10 cellular contexts compared by ENCODE assay signal in the genomic region with DNA sequence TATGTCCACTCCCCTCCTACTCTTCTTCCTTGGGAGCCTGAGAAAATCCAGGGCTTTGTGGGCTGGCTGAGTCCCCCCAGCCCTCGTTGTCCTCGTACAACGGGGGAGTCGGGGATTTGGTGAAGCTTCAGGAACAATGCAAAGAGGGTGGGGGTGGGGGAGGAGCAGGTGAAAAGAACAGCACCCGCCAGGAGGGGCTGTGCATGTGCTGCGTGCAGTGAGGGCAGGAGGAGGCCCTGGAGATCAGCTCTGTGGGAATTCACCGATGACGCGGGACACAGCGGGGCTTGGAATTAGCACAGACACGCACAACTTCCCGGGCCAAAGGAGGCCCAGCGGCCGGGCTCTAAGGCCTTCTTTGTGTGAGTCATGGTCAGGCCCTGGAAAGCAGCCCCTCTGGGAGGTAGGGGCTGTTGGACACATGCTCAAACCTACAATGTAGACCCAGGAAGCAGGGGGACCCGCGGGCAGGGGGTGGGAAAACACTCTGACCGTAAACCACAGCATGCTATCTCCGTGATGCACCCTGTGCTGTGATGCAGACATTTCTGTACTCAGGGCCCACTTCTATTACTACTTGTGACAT. TPM values are rescaled to one million over a fixed set of nuclear protein-coding genes. Genes with fewer than 3 reads are reported as not detected.
DNase-seq lines count a peak whose midpoint lies in the region; ATAC-seq and TF ChIP-seq lines count a peak whose summit lies in the region.
"Had no signal": no experiment of that assay in that cellular context is flagged by ENCODE, and none has a peak within 500 bp of the region (broad histone marks: within the 10 kb centered on the region; RNA-seq: fewer than 3 reads in every experiment).

No MANE protein-coding gene starts in this region.

- in situ Hi-C loops in IMR-90 (cut with MboI; ENCODE audit: low sequenced_read_pairs) = no loop called here

- DNase-seq in IMR-90 (peak; percentile 79), ecto neural progenitor cell (ENCODE audit: low spot score) (peak; percentile 84), iris pigment epithelial cell (ENCODE audit: low read depth) (peak; percentile 79), superior temporal gyrus (ENCODE audit: extremely low spot score) (peak; percentile 29), KG1 (lab: John Stamatoyannopoulos, UW) (no peak), NCI-H1048 (lab: John Stamatoyannopoulos, UW) (no peak)
- no peak for DNase-seq in stimulated activated CD8-positive, alpha-beta memory T cell treated with anti-CD3 and anti-CD28 coated beads, Interleukin-4, amount 100 ng/mL, for 48 hours
- DNase-seq: activated B cell treated with CpG ODN at 0.5 μM for 24 hours, body of pancreas, NCI-H748 treated with DMSO at 0.1 percent for 48 hours had no signal

- H2BK15ac ChIP-seq in IMR-90 (ENCODE audit: low read depth, low read length) = no peak overlapping the region

- intact Hi-C loops in IMR-90 (cut with micrococcal nuclease) = no loop called here

- no peaks in the 10 kb centered on the region for H3K9me3 ChIP-seq in IMR-90 (ENCODE audit: control insufficient read depth, insufficient read depth, low read length)
- H3K9me3 ChIP-seq: body of pancreas had no signal

- H3K18ac ChIP-seq in IMR-90 (ENCODE audit: low read depth, low read length) = no peak overlapping the region

- H3K4me3 ChIP-seq in IMR-90 (ENCODE audit: insufficient read depth, low read depth, low read length) = no peak overlapping the region
- H3K4me3 ChIP-seq: body of pancreas had no signal

- no peak overlapping the region for H3K4ac ChIP-seq in IMR-90 (ENCODE audit: low read depth, low read length)

- no peak overlapping the region for H3K14ac ChIP-seq in IMR-90 (replicated peaks; ENCODE audit: low read depth, low read length)

- POLR2A ChIA-PET in IMR-90 (lab: Charles Lee; ENCODE audit: unreplicated experiment) = no interaction called here

- no peak overlapping the region for H2BK20ac ChIP-seq in IMR-90 (ENCODE audit: low read depth, low read length)

- no peak overlapping the region for H3K56ac ChIP-seq in IMR-90 (ENCODE audit: extremely low read depth, insufficient read depth, low read length)

- peaks cover 3% of the 10 kb centered on the region; the same call in 1 of the 2 replicates for H3K4me1 ChIP-seq in IMR-90 (ENCODE audit: control insufficient read depth, insufficient read depth, low read length)
- H3K4me1 ChIP-seq: body of pancreas had no signal

- peaks cover 3% of the 10 kb centered on the region; the same call in 1 of the 2 replicates for H3K9me1 ChIP-seq in IMR-90 (ENCODE audit: insufficient read depth, low read length)

- no peak overlapping the region for H3K4me2 ChIP-seq in IMR-90 (ENCODE audit: low read depth, low read length)

- H3K36me3 ChIP-seq in IMR-90 (ENCODE audit: control insufficient read depth, insufficient read depth, low read length) = peaks cover 27% of the 10 kb centered on the region

- no peak overlapping the region for H4K8ac ChIP-seq in IMR-90 (ENCODE audit: low read depth in 2 of 2, low read length in 2 of 2)

- peak overlapping the region; percentile 33 for H2AFZ ChIP-seq in IMR-90 (replicated peaks; ENCODE audit: low read length, poor library complexity)

- no peak overlapping the region for H3K23ac ChIP-seq in IMR-90 (ENCODE audit: low read depth, low read length)

- no TSS peak for BruUV-seq in IMR-90 (replicated peaks; lab: Mats Ljungman, UMichigan)

- no peak overlapping the region for H4K5ac ChIP-seq in IMR-90 (ENCODE audit: low read depth, low read length)

- no peak overlapping the region for H4K91ac ChIP-seq in IMR-90 (ENCODE audit: insufficient read depth, low read depth, low read length)

- no peak overlapping the region for H3K27ac ChIP-seq in IMR-90 (ENCODE audit: insufficient read depth, low read length)
- H3K27ac ChIP-seq: body of pancreas had no signal

- no peak for TF ChIP-seq CTCF in IMR-90 (conservative IDR thresholded peaks at IDR 0.05; ENCODE audit: low read depth, low read length)

- no peak for TF ChIP-seq RAD21 in IMR-90 (IDR thresholded peaks at IDR 0.05; ENCODE audit: low read length)

- H2AK5ac ChIP-seq in IMR-90 (ENCODE audit: low read depth, low read length) = no peak overlapping the region

- no peaks in the 10 kb centered on the region for H4K20me1 ChIP-seq in IMR-90 (ENCODE audit: insufficient read depth, low read length)

- H3K27me3 ChIP-seq in IMR-90 (ENCODE audit: control insufficient read depth, insufficient read depth, low read length) = no peaks in the 10 kb centered on the region
- H3K27me3 ChIP-seq: body of pancreas had no signal

- ATAC-seq in IMR-90 (ENCODE audit: low read depth) = peak; percentile 60
- ATAC-seq: body of pancreas had no signal

- H3K9ac ChIP-seq in IMR-90 (ENCODE audit: low read depth, low read length) = no peak overlapping the region

- no peak overlapping the region for H2AK9ac ChIP-seq in IMR-90 (replicated peaks; ENCODE audit: low read depth, low read length, poor library complexity)

- WGBS in IMR-90 (ENCODE audit: extremely low coverage in 2 of 2, insufficient read length in 1 of 2), 2 experiments = 67% methylated on average over 8 of the region's 18 CpGs; no CpG with 5 or more reads in 1 of the 2 experiments

- H2BK5ac ChIP-seq in IMR-90 (ENCODE audit: low read depth, low read length, poor library complexity, severe bottlenecking) = no peak overlapping the region

- no peak for TF ChIP-seq POLR2A in IMR-90 (IDR thresholded peaks at IDR 0.05; ENCODE audit: low read depth, low read length)

- CTCF ChIA-PET in IMR-90 (lab: Yijun Ruan, JAX) = no interaction called here

- H3K79me1 ChIP-seq in IMR-90 (ENCODE audit: low read depth in 1 of 2, low read length in 2 of 2) = no peaks in the 10 kb centered on the region; a peak in 1 of 4 replicates

- dilution Hi-C loops in IMR-90 (cut with HindIII; ENCODE audit: low sequenced_read_pairs, unreplicated experiment) = no loop called here

- no peak overlapping the region for H2BK120ac ChIP-seq in IMR-90 (ENCODE audit: low read depth, low read length)

TF ChIP-seq in IMR-90, 13 proteins besides CTCF, POLR2A, EP300 and RAD21:
- TF ChIP-seq, protein P1, sequence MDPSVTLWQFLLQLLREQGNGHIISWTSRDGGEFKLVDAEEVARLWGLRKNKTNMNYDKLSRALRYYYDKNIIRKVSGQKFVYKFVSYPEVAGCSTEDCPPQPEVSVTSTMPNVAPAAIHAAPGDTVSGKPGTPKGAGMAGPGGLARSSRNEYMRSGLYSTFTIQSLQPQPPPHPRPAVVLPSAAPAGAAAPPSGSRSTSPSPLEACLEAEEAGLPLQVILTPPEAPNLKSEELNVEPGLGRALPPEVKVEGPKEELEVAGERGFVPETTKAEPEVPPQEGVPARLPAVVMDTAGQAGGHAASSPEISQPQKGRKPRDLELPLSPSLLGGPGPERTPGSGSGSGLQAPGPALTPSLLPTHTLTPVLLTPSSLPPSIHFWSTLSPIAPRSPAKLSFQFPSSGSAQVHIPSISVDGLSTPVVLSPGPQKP (IDR thresholded peaks at IDR 0.05; ENCODE audit: borderline replicate concordance, low read depth, low read length) = no peak
- TF ChIP-seq MAZ (IDR thresholded peaks at IDR 0.05; ENCODE audit: borderline replicate concordance, low read depth, low read length) (no peak), BHLHE40 (IDR thresholded peaks at IDR 0.05; ENCODE audit: low read depth, low read length) (no peak), NFE2L2 (IDR thresholded peaks at IDR 0.05; ENCODE audit: low read depth, low read length) (no peak), FOS (IDR thresholded peaks at IDR 0.05; ENCODE audit: low read depth, low read length) (no peak), SMC3 (IDR thresholded peaks at IDR 0.05; ENCODE audit: low read depth, low read length) (no peak)

RNA-seq across cellular contexts. Expression of a gene that starts 32.8 kb away (rescaled TPM):
- 18.3 and 19.2 TPM in 2 replicates for total RNA-seq in IMR-90 (2012; rRNA removed)
- 18.5 and 18.7 TPM in 2 replicates for polyA plus RNA-seq in IMR-90 (2012; rRNA removed)
- 7.8 and 9.3 TPM in 2 replicates for polyA plus RNA-seq in IMR-90 (2012; cell fraction: cytosol; rRNA removed)
- 57.8 and 59.8 TPM in 2 replicates for polyA plus RNA-seq in IMR-90 (2012; cell fraction: nucleus; rRNA removed; ENCODE audit: low replicate concordance)

Comparison
In these comparisons a context has a peak if more than half of its experiments do, and no peak if none do; other contexts are left out.
1. DNase-seq: peak in IMR-90 (single experiment), ecto neural progenitor cell (single experiment), iris pigment epithelial cell (single experiment) and superior temporal gyrus (single experiment); none in KG1 (single experiment), NCI-H1048 (single experiment) and stimulated activated CD8-positive, alpha-beta memory T cell treated with anti-CD3 and anti-CD28 coated beads, Interleukin-4, amount 100 ng/mL, for 48 hours (single experiment).